18 cellular contexts compared by ENCODE assay signal in the genomic region with DNA sequence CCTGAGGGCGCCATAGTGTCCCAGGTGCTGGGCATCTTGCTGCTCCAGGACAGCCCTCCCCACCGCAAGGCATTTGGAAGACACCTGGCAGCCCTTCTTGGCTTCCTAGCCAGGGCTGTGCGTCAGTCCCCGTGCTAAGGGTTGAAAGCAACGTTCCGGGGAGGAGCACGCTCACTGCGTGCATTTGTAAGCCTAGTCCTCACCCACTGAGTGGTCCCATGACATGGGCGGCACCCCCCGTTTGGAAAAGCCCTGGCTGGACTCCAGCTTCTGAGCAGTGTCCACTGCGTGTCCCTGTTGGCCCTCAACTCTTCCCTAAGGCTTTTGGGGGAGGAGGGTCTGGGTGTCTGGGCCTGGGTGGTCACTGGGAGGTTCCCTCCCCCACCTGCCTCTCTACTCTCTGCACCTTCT.
DNase-seq lines count a peak whose midpoint lies in the region; ATAC-seq and TF ChIP-seq lines count a peak whose summit lies in the region.
"Had no signal": no experiment of that assay in that cellular context is flagged by ENCODE, and none has a peak within 500 bp of the region (broad histone marks: within the 10 kb centered on the region; RNA-seq: fewer than 3 reads in every experiment).

No MANE protein-coding gene starts in this region.

- peak; percentile 13 for ATAC-seq in CD4-positive, alpha-beta T cell (ENCODE audit: poor library complexity)
- ATAC-seq in natural killer cell: no peak
- ATAC-seq: foreskin keratinocyte, HepG2, sciatic nerve had no signal

- H3K27ac Mint-ChIP-seq in CD4-positive, alpha-beta T cell: peak overlapping the region; percentile 88
- peak overlapping the region; percentile 96 for H3K27ac Mint-ChIP-seq in activated naive CD8-positive, alpha-beta T cell treated with anti-CD3 and anti-CD28 coated beads for 36 hours
- H3K27ac Mint-ChIP-seq in natural killer cell: peak overlapping the region; percentile 87 to 88

- TF ChIP-seq CTCF in CD4-positive, alpha-beta T cell (IDR thresholded peaks at IDR 0.05): no peak
- TF ChIP-seq CTCF in HEK293 (tag by site-specific recombination; IDR thresholded peaks at IDR 0.05) (no peak), natural killer cell (IDR thresholded peaks at IDR 0.05) (no peak)

- intact Hi-C loops in CD4-positive, alpha-beta T cell (cut with DNase I, micrococcal nuclease): loop anchor here in 1 of 2 experiments (5.0 to 10.0 kb wide), 2 partner anchors 121 to 166 kb away; a partner anchor contains a TSS
- intact Hi-C loops in natural killer cell (cut with micrococcal nuclease): loop anchor here (2.0 to 5.0 kb wide), 3 partner anchors 19 to 111 kb away; no protein-coding TSS in a partner anchor

- CTCF ChIA-PET in CD4-positive, alpha-beta T cell (lab: Charles Lee): interaction anchor here (1.1 to 3.1 kb wide), 7 partner anchors 8 to 114 kb away, joined by 3 to 18 read pairs (median 5); no protein-coding TSS in a partner anchor
- CTCF ChIA-PET in HEK293 (lab: Yijun Ruan, JAX): interaction anchor here (1.0 kb wide), 1 partner anchor 53 kb away, joined by 3 read pairs; no protein-coding TSS in a partner anchor

- H3K36me3 ChIP-seq in HEK293 (ENCODE audit: control insufficient read depth in 2 of 2, insufficient read depth in 1 of 2, low read length in 2 of 2): peaks cover 0 to 6% of the 10 kb centered on the region in 2 experiments; a peak in 1 of 3 replicates
- H3K36me3 ChIP-seq: cardiac muscle cell had no signal

- no peaks in the 10 kb centered on the region for H3K27me3 Mint-ChIP-seq in CD4-positive, alpha-beta T cell
- no peaks in the 10 kb centered on the region for H3K27me3 Mint-ChIP-seq in activated naive CD8-positive, alpha-beta T cell treated with anti-CD3 and anti-CD28 coated beads for 36 hours
- peaks cover 0 to 3% of the 10 kb centered on the region in 2 donors for H3K27me3 Mint-ChIP-seq in natural killer cell (ENCODE audit: low read depth in 2 of 2)

- H3K9me3 Mint-ChIP-seq in CD4-positive, alpha-beta T cell: no peaks in the 10 kb centered on the region
- no peaks in the 10 kb centered on the region for H3K9me3 Mint-ChIP-seq in activated naive CD8-positive, alpha-beta T cell treated with anti-CD3 and anti-CD28 coated beads for 36 hours
- no peaks in the 10 kb centered on the region for H3K9me3 Mint-ChIP-seq in natural killer cell

- peak overlapping the region; percentile 76 for H3K4me3 Mint-ChIP-seq in CD4-positive, alpha-beta T cell
- H3K4me3 Mint-ChIP-seq in activated naive CD8-positive, alpha-beta T cell treated with anti-CD3 and anti-CD28 coated beads for 36 hours: peak overlapping the region; percentile 48
- peak overlapping the region; percentile 59 for H3K4me3 Mint-ChIP-seq in natural killer cell

- H3K36me3 Mint-ChIP-seq in CD4-positive, alpha-beta T cell (ENCODE audit: low read depth): peaks cover 29% of the 10 kb centered on the region
- peaks cover 55% of the 10 kb centered on the region for H3K36me3 Mint-ChIP-seq in activated naive CD8-positive, alpha-beta T cell treated with anti-CD3 and anti-CD28 coated beads for 36 hours
- no peaks in the 10 kb centered on the region for H3K36me3 Mint-ChIP-seq in natural killer cell

- H3K4me3 ChIP-seq in HEK293 (ENCODE audit: low read depth, low read length): no peak overlapping the region
- H3K4me3 ChIP-seq: cardiac muscle cell, lung had no signal

- H3K9me3 ChIP-seq in CD4-positive, alpha-beta T cell (ENCODE audit: control insufficient read depth, low read length): no peaks in the 10 kb centered on the region
- H3K9me3 ChIP-seq in HEK293 (ENCODE audit: control insufficient read depth, insufficient read depth, low read depth, low read length): no peaks in the 10 kb centered on the region
- H3K9me3 ChIP-seq: neutrophil had no signal

- peak overlapping the region; percentile 87 for H3K27ac ChIP-seq in CD4-positive, alpha-beta T cell (ENCODE audit: low read depth, low read length)
- H3K27ac ChIP-seq in HEK293 (ENCODE audit: extremely low read depth, low read depth, low read length): no peak overlapping the region
- H3K27ac ChIP-seq: cardiac muscle cell, foreskin keratinocyte, neutrophil had no signal

- no peaks in the 10 kb centered on the region for H3K4me1 ChIP-seq in HEK293 (ENCODE audit: control insufficient read depth, insufficient read depth, low read length)
- H3K4me1 ChIP-seq: foreskin keratinocyte had no signal

- H3K27me3 ChIP-seq in CD4-positive, alpha-beta T cell (ENCODE audit: control insufficient read depth, insufficient read depth, low read length): no peaks in the 10 kb centered on the region
- H3K27me3 ChIP-seq: cardiac muscle cell, foreskin keratinocyte, neutrophil had no signal

- POLR2A ChIA-PET in CD4-positive, alpha-beta T cell (lab: Charles Lee): interaction anchor here (0.6 to 6.7 kb wide), 29 partner anchors 11 to 524 kb away, joined by 3 to 76 read pairs (median 5); a partner anchor contains a TSS
- POLR2A ChIA-PET in HEK293 (lab: Yijun Ruan, JAX): no interaction called here

- peak in 2 of 10 experiments; percentile 46 for DNase-seq in CD4-positive, alpha-beta T cell
- DNase-seq in activated naive CD8-positive, alpha-beta T cell treated with anti-CD3 and anti-CD28 coated beads for 36 hours: peak; percentile 21
- no peak for DNase-seq in natural killer cell
- no peak for DNase-seq in NCI-H128 (lab: John Stamatoyannopoulos, UW; ENCODE audit: unreplicated experiment)
- DNase-seq in RKO (ENCODE audit: low spot score): no peak
- DNase-seq in NCI-H2171 (lab: John Stamatoyannopoulos, UW): no peak
- DNase-seq: activated CD4-positive, CD25-positive, alpha-beta regulatory T cell treated with anti-CD3 and anti-CD28 coated beads, Interleukin-2, amount 50 U/mL, for 72 hours; DMS79; foreskin keratinocyte; HCEC 1CT; NCI-H2107; stimulated activated CD4-positive, alpha-beta T cell treated with anti-CD3 and anti-CD28 coated beads, Interleukin-2, amount 100 ng/mL, for 48 hours had no signal

- peaks cover 93% of the 10 kb centered on the region for H3K4me1 Mint-ChIP-seq in CD4-positive, alpha-beta T cell (ENCODE audit: low read depth)
- peaks cover 94% of the 10 kb centered on the region for H3K4me1 Mint-ChIP-seq in activated naive CD8-positive, alpha-beta T cell treated with anti-CD3 and anti-CD28 coated beads for 36 hours
- H3K4me1 Mint-ChIP-seq in natural killer cell: peaks cover 53 to 58% of the 10 kb centered on the region in 2 donors

TF ChIP-seq in HEK293, 187 proteins besides CTCF, POLR2A, EP300 and RAD21:
- 0 out of 2 replicates have a peak, but pooled peaks have one; percentile 12 for TF ChIP-seq ZNF341 (tag by site-specific recombination; IDR thresholded peaks at IDR 0.05; ENCODE audit: low read depth)
- no peak for TF ChIP-seq ZFP41 (tag by site-specific recombination; IDR thresholded peaks at IDR 0.05; ENCODE audit: borderline replicate concordance)
- TF ChIP-seq OVOL3 (tag by site-specific recombination; IDR thresholded peaks at IDR 0.05): no peak
- no peak for TF ChIP-seq ZNF768 (tag by site-specific recombination; IDR thresholded peaks at IDR 0.05)
TF ChIP-seq in HEK293: peak in this region for 1.
